In the genomic region with DNA sequence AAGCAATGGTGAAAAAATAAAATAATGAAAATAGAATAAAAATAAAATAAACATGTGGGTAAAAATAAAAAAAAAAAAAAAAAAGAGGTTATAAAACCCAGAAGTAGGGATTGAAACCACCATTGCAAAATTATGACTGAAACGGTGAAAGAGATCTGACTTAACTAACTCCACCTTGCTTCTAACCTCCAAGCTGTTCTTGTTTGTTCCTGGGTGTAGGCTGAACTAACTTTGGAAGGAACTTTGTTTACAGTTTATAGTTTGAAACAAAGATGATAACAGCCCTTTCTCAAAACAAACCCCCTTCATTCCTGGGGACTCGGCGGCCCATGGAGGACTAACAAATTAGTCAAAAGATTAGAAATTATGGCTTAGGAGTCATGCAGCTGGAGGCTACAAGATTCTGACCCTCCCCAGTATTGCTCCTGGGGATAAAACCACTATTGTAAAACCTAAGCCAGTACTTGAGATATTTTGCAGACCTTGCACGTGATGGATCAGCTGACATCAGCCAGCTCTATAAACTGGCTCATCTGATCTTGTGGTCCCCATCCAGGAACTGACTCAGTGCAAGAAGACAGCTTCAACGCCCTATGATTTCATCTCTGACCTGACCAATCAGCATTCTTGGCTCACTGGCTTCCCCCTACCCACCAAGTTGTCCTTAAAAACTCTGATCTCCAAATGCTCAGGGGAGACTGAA, we compare ENCODE assay signal across 11 cellular contexts. TPM values are rescaled to one million over a fixed set of nuclear protein-coding genes. Genes with fewer than 3 reads are reported as not detected.
A peak's percentile ranks its signal among the peaks of the same experiment; 100 is the strongest.
DNase-seq lines count a peak whose midpoint lies in the region; ATAC-seq, FAIRE-seq and TF ChIP-seq lines count a peak whose summit lies in the region.
"Had no signal": no experiment of that assay in that cellular context is flagged by ENCODE, and none has a peak within 500 bp of the region (broad histone marks: within the 10 kb centered on the region; RNA-seq: fewer than 3 reads in every experiment).

No MANE protein-coding gene starts in this region.

- POLR2A ChIA-PET in A549 (lab: Yijun Ruan, JAX), result interaction anchor here (1.3 kb wide), 2 partner anchors 9 to 30 kb away, joined by 6 to 7 read pairs; a partner anchor contains a TSS

- H3K4me3 Mint-ChIP-seq in activated T-cell treated with anti-CD3 and anti-CD28 coated beads, Interleukin-2, amount 50 U/mL, for 72 hours, result peak overlapping the region; percentile 54 to 65

- H3K27ac Mint-ChIP-seq in activated T-cell treated with anti-CD3 and anti-CD28 coated beads, Interleukin-2, amount 50 U/mL, for 72 hours, result peak overlapping the region; percentile 90

- no peak for TF ChIP-seq EP300 in A549 (IDR thresholded peaks at IDR 0.05)

- peaks cover 8 to 9% of the 10 kb centered on the region in 2 donors for H3K36me3 Mint-ChIP-seq in activated T-cell treated with anti-CD3 and anti-CD28 coated beads, Interleukin-2, amount 50 U/mL, for 72 hours (ENCODE audit: insufficient read depth in 2 of 2)

- no peaks in the 10 kb centered on the region for H3K27me3 Mint-ChIP-seq in activated T-cell treated with anti-CD3 and anti-CD28 coated beads, Interleukin-2, amount 50 U/mL, for 72 hours (ENCODE audit: low read depth)

- H3K4me3 ChIP-seq in A549, result no peak overlapping the region

- H3K27ac ChIP-seq in A549, result peak overlapping the region; percentile 60 to 84

- H3K4me2 ChIP-seq in A549, result peak overlapping the region; percentile 49; the same call in 2 of the 3 replicates

- peaks cover 3 to 5% of the 10 kb centered on the region in 2 donors for H3K9me3 Mint-ChIP-seq in activated T-cell treated with anti-CD3 and anti-CD28 coated beads, Interleukin-2, amount 50 U/mL, for 72 hours

- CTCF ChIA-PET in A549 (lab: Yijun Ruan, JAX), result interaction anchor here (1.6 kb wide), 1 partner anchor 74 kb away, joined by 3 read pairs; no protein-coding TSS in a partner anchor

- peaks cover 33% of the 10 kb centered on the region for H3K4me1 Mint-ChIP-seq in activated T-cell treated with anti-CD3 and anti-CD28 coated beads, Interleukin-2, amount 50 U/mL, for 72 hours (ENCODE audit: low read depth)

- TF ChIP-seq POLR2A in A549 (IDR thresholded peaks at IDR 0.05; ENCODE audit: low read length), result no peak

- H3K4me1 ChIP-seq in A549, result peaks cover 43% of the 10 kb centered on the region

- DNase-seq in A549 (ENCODE audit: low read depth in 1 of 2, low spot score in 1 of 2) (peak in 1 of 2 experiments; percentile 79), H4 (ENCODE audit: low spot score) (peak; percentile 94), glomerular visceral epithelial cell (ENCODE audit: extremely low spot score) (peak; percentile 48), NCI-H1694 treated with DMSO at 0.1 percent for 48 hours (lab: John Stamatoyannopoulos, UW) (no peak), DMS53 (lab: John Stamatoyannopoulos, UW) (no peak)
- DNase-seq in activated T-cell treated with anti-CD3 and anti-CD28 coated beads, Interleukin-2, amount 50 U/mL, for 72 hours, result peak; percentile 39 to 47
- no peak for DNase-seq in effector CD8-positive, alpha-beta T cell (lab: John Stamatoyannopoulos, UW)
- DNase-seq: amniotic stem cell, DND-41, NCI-H1930 had no signal

- no peak for TF ChIP-seq CTCF in A549 (IDR thresholded peaks at IDR 0.05)

- H3K9me3 ChIP-seq in A549, result no peaks in the 10 kb centered on the region

- FAIRE-seq in A549 (lab: Jason Lieb, UNC), result no peak

- ATAC-seq in A549 (peak in 1 of 2 experiments; percentile 68; a peak in 3 of 6 replicates), GM19455 (IDR thresholded peaks at IDR 0.05; ENCODE audit: unreplicated experiment) (no peak)
- peak; percentile 72 to 74 for ATAC-seq in activated T-cell treated with anti-CD3 and anti-CD28 coated beads, Interleukin-2, amount 50 U/mL, for 72 hours (replicated peaks in 1 of 2)

- TF ChIP-seq RAD21 in A549 (conservative IDR thresholded peaks at IDR 0.05 in 1 of 2, IDR thresholded peaks at IDR 0.05 in 1 of 2), result no peak

- 17% methylated on average over 5 of the region's 5 CpGs for WGBS in A549 (ENCODE audit: missing lambda C conversion rate)

TF ChIP-seq in A549, 52 proteins besides CTCF, POLR2A, EP300 and RAD21:
- TF ChIP-seq GATA3 (IDR thresholded peaks at IDR 0.05; ENCODE audit: borderline replicate concordance) (peak; percentile 13; the same call in 1 of the 2 replicates), MAZ (IDR thresholded peaks at IDR 0.05; ENCODE audit: borderline replicate concordance, low read depth, low read length) (no peak), JUNB (IDR thresholded peaks at IDR 0.05) (peak; percentile 30; the same call in 1 of the 2 replicates), PHF8 (IDR thresholded peaks at IDR 0.05; ENCODE audit: borderline replicate concordance, low read depth) (no peak), MAFK (IDR thresholded peaks at IDR 0.05; ENCODE audit: partially characterized antibody) (no peak), BHLHE40 (IDR thresholded peaks at IDR 0.05; ENCODE audit: low read depth, low read length) (no peak), RARB (CRISPR knock-in tag; IDR thresholded peaks at IDR 0.05) (no peak), KDM1A (IDR thresholded peaks at IDR 0.05; ENCODE audit: low read depth) (no peak), POLR2AphosphoS2 (conservative IDR thresholded peaks at IDR 0.05; ENCODE audit: low read length) (no peak), FOXS1 (CRISPR knock-in tag; IDR thresholded peaks at IDR 0.05) (no peak), ESRRA (IDR thresholded peaks at IDR 0.05; ENCODE audit: borderline replicate concordance, low read length) (no peak)
- TF ChIP-seq, protein P1, sequence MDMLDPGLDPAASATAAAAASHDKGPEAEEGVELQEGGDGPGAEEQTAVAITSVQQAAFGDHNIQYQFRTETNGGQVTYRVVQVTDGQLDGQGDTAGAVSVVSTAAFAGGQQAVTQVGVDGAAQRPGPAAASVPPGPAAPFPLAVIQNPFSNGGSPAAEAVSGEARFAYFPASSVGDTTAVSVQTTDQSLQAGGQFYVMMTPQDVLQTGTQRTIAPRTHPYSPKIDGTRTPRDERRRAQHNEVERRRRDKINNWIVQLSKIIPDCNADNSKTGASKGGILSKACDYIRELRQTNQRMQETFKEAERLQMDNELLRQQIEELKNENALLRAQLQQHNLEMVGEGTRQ (IDR thresholded peaks at IDR 0.05), result peak; percentile 89
- TF ChIP-seq, protein P2, sequence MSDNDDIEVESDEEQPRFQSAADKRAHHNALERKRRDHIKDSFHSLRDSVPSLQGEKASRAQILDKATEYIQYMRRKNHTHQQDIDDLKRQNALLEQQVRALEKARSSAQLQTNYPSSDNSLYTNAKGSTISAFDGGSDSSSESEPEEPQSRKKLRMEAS (IDR thresholded peaks at IDR 0.05), result 0 out of 2 replicates have a peak, but pooled peaks have one; percentile 26
- TF ChIP-seq, protein P3, sequence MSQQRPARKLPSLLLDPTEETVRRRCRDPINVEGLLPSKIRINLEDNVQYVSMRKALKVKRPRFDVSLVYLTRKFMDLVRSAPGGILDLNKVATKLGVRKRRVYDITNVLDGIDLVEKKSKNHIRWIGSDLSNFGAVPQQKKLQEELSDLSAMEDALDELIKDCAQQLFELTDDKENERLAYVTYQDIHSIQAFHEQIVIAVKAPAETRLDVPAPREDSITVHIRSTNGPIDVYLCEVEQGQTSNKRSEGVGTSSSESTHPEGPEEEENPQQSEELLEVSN (IDR thresholded peaks at IDR 0.05; ENCODE audit: borderline replicate concordance, low read depth), result no peak
- TF ChIP-seq, protein P4, sequence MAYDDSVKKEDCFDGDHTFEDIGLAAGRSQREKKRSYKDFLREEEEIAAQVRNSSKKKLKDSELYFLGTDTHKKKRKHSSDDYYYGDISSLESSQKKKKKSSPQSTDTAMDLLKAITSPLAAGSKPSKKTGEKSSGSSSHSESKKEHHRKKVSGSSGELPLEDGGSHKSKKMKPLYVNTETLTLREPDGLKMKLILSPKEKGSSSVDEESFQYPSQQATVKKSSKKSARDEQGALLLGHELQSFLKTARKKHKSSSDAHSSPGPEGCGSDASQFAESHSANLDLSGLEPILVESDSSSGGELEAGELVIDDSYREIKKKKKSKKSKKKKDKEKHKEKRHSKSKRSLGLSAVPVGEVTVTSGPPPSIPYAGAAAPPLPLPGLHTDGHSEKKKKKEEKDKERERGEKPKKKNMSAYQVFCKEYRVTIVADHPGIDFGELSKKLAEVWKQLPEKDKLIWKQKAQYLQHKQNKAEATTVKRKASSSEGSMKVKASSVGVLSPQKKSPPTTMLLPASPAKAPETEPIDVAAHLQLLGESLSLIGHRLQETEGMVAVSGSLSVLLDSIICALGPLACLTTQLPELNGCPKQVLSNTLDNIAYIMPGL (CRISPR knock-in tag; IDR thresholded peaks at IDR 0.05; ENCODE audit: borderline replicate concordance), result no peak

RNA-seq across cellular contexts. Expression of a gene that starts 30.4 kb away (rescaled TPM):
- polyA plus RNA-seq in A549 (2011; rRNA removed) (15.4 and 20.5 TPM in 2 replicates), A549 (2017; fragmentation: RNase III; extraction: RNeasy Plus Mini Kit Qiagen cat#74134 plus additional on column Dnase treatment) (11.1 to 12.2 TPM (median 12.0 TPM) in 3 replicates)
- polyA plus RNA-seq in A549 (2012; cell fraction: cytosol; rRNA removed), result 3.8 and 4.5 TPM in 2 replicates
- polyA plus RNA-seq in A549 (2012; cell fraction: nucleus; rRNA removed), result 3.9 and 8.1 TPM in 2 replicates
- 13.0 and 23.2 TPM in 2 replicates for polyA minus RNA-seq in A549 (2011; rRNA and poly(A)+ RNA removed)
- total RNA-seq in H4 (2014; rRNA removed; shearing (Covaris generic)), result 9.9 and 27.7 TPM in 2 replicates
- total RNA-seq in activated T-cell treated with anti-CD3 and anti-CD28 coated beads, Interleukin-2, amount 50 U/mL, for 72 hours, result 10 to 100 TPM in 1 of 2 donors, 1 to 10 TPM in 1; 7.1 to 15.6 TPM

RNA-seq across cellular contexts. Expression of a gene that starts 47.0 kb away (rescaled TPM):
- polyA plus RNA-seq in A549 (2011; rRNA removed), result 88.8 and 99.3 TPM in 2 replicates
- 46.5 and 60.1 TPM in 2 replicates for polyA plus RNA-seq in A549 (2012; cell fraction: cytosol; rRNA removed)
- 58.7 and 75.0 TPM in 2 replicates for polyA plus RNA-seq in A549 (2012; cell fraction: nucleus; rRNA removed)
- 113 to 134 TPM (median 123 TPM) in 3 replicates for polyA plus RNA-seq in A549 (2017; fragmentation: RNase III; extraction: RNeasy Plus Mini Kit Qiagen cat#74134 plus additional on column Dnase treatment)
- polyA minus RNA-seq in A549 (2011; rRNA and poly(A)+ RNA removed), result 94.3 and 135 TPM in 2 replicates
- 82.3 and 92.1 TPM in 2 replicates for total RNA-seq in H4 (2014; rRNA removed; shearing (Covaris generic))
- total RNA-seq in activated T-cell treated with anti-CD3 and anti-CD28 coated beads, Interleukin-2, amount 50 U/mL, for 72 hours, result 10 to 100 TPM; 13.5 to 16.7 TPM

Comparison
In these comparisons a context has a peak if more than half of its experiments do, and no peak if none do; other contexts are left out.
1. DNase-seq: peak in H4 (single experiment), activated T-cell treated with anti-CD3 and anti-CD28 coated beads, Interleukin-2, amount 50 U/mL, for 72 hours (2 of 2) and glomerular visceral epithelial cell (single experiment); none in NCI-H1694 treated with DMSO at 0.1 percent for 48 hours (single experiment), DMS53 (single experiment) and effector CD8-positive, alpha-beta T cell (single experiment).